8 cellular contexts compared by ENCODE assay signal in the genomic region with DNA sequence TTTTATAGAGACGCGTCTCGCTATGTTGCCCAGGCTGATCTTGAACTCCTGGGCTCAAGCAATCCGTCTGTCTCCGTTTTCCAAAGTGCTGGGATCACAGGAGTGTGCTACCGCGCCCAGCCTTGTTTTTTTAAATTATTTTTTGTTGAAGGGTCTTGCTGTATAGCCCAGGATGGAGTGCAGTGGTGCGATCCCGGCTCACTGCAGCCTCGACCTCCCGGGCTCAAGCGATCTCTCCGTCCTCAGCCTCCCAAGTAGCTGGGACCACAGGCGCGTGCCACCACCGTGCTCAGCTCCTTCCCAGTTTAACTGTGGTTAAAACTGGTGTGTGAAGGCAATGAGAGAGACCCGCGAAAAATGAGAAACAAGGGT. TPM values are rescaled to one million over a fixed set of nuclear protein-coding genes. Genes with fewer than 3 reads are reported as not detected.
DNase-seq lines count a peak whose midpoint lies in the region; ATAC-seq and TF ChIP-seq lines count a peak whose summit lies in the region.

No MANE protein-coding gene starts in this region.

- peaks cover 0 to 11% (median 6%) of the 10 kb centered on the region in 4 donors for H3K4me1 ChIP-seq in right lobe of liver
- H3K4me1 ChIP-seq in transverse colon, result peaks cover 8 to 20% (median 15%) of the 10 kb centered on the region in 4 donors

- H3K36me3 ChIP-seq in right lobe of liver (no peaks in the 10 kb centered on the region), transverse colon (no peaks in the 10 kb centered on the region)

- peak overlapping the region; percentile 27 for H3K4me3 ChIP-seq in astrocyte of the spinal cord (ENCODE audit: low read depth, low read length)
- peak overlapping the region; percentile 45 to 61 (median 54) for H3K4me3 ChIP-seq in right lobe of liver
- peak overlapping the region; percentile 9 to 64 (median 49) for H3K4me3 ChIP-seq in transverse colon

- TF ChIP-seq CTCF in astrocyte of the spinal cord (IDR thresholded peaks at IDR 0.05; ENCODE audit: low read depth, low read length) (no peak), right lobe of liver (IDR thresholded peaks at IDR 0.05) (no peak), transverse colon (IDR thresholded peaks at IDR 0.05) (no peak)

- peak overlapping the region; percentile 61 for H3K4me3 Mint-ChIP-seq in activated T-cell treated with anti-CD3 and anti-CD28 coated beads, Interleukin-2, amount 50 U/mL, for 4 hours

- WGBS in right lobe of liver (ENCODE audit: insufficient coverage, low coverage, low lambda C conversion rate, missing lambda C conversion rate), result 0% methylated on average over 5 of the region's 18 CpGs
- 67 to 85% methylated on average over 7 to 18 of the region's 18 CpGs for WGBS in transverse colon (ENCODE audit: low coverage in 1 of 2), 2 donors

- H3K27ac ChIP-seq in right lobe of liver (peak overlapping the region; percentile 93 to 100 (median 95)), transverse colon (peak overlapping the region; percentile 96 to 100 (median 98))

- H3K27me3 ChIP-seq in right lobe of liver, result no peaks in the 10 kb centered on the region
- no peaks in the 10 kb centered on the region for H3K27me3 ChIP-seq in transverse colon

- peaks cover 33% of the 10 kb centered on the region for H3K4me1 Mint-ChIP-seq in activated T-cell treated with anti-CD3 and anti-CD28 coated beads, Interleukin-2, amount 50 U/mL, for 4 hours (ENCODE audit: low read depth)

- intact Hi-C loops in right lobe of liver (cut with DNase I), result no loop called here
- intact Hi-C loops in transverse colon (cut with DNase I; ENCODE audit: low total_unique reads), result no loop called here

- H3K27me3 Mint-ChIP-seq in activated T-cell treated with anti-CD3 and anti-CD28 coated beads, Interleukin-2, amount 50 U/mL, for 4 hours (ENCODE audit: low read depth), result no peaks in the 10 kb centered on the region

- no peaks in the 10 kb centered on the region for H3K36me3 Mint-ChIP-seq in activated T-cell treated with anti-CD3 and anti-CD28 coated beads, Interleukin-2, amount 50 U/mL, for 4 hours (ENCODE audit: insufficient read depth)

- in situ Hi-C loops in astrocyte of the spinal cord (cut with HindIII; ENCODE audit: low sequenced_read_pairs) (no loop called here), transverse colon (cut with MboI; ENCODE audit: low pct_ligation_motif_present in 1 of 4, low pct_unique_long_range_greater_than_20kb in 1 of 4, low sequenced_read_pairs in 3 of 4) (no loop called here)

- no peak for DNase-seq in activated T-cell treated with anti-CD3 and anti-CD28 coated beads, Interleukin-2, amount 50 U/mL, for 4 hours
- no peak for DNase-seq in activated T-cell treated with anti-CD3 and anti-CD28 coated beads, Interleukin-2, amount 50 U/mL, for 48 hours
- DNase-seq in astrocyte of the spinal cord (ENCODE audit: low read depth, low spot score), result no peak
- DNase-seq in right lobe of liver, result no peak
- no peak for DNase-seq in transverse colon
- DNase-seq in cortex of kidney (lab: John Stamatoyannopoulos, UW), result no peak

- TF ChIP-seq EP300 in transverse colon (IDR thresholded peaks at IDR 0.05; ENCODE audit: low read depth), result no peak

- H3K9me3 ChIP-seq in right lobe of liver, result no peaks in the 10 kb centered on the region
- H3K9me3 ChIP-seq in transverse colon, result no peaks in the 10 kb centered on the region

- no peaks in the 10 kb centered on the region for H3K9me3 Mint-ChIP-seq in activated T-cell treated with anti-CD3 and anti-CD28 coated beads, Interleukin-2, amount 50 U/mL, for 4 hours

- no peak for TF ChIP-seq POLR2A in right lobe of liver (IDR thresholded peaks at IDR 0.05)
- no peak for TF ChIP-seq POLR2A in transverse colon (IDR thresholded peaks at IDR 0.05)

- ATAC-seq in activated T-cell treated with anti-CD3 and anti-CD28 coated beads, Interleukin-2, amount 50 U/mL, for 4 hours, result no peak
- ATAC-seq in right lobe of liver (peak in 1 of 4 donors; percentile 3), GM19023 (IDR thresholded peaks at IDR 0.05; ENCODE audit: unreplicated experiment) (no peak), HG03354 (IDR thresholded peaks at IDR 0.05; ENCODE audit: poor library complexity, severe bottlenecking, unreplicated experiment) (no peak)

RNA-seq across cellular contexts. Expression of a gene that starts 11.0 kb away (rescaled TPM):
- total RNA-seq in activated T-cell treated with anti-CD3 and anti-CD28 coated beads, Interleukin-2, amount 50 U/mL, for 4 hours, result 100 to 1,000 TPM; 531 to 572 (median 556) TPM
- 100 to 1,000 TPM; 106 to 160 (median 121) TPM for total RNA-seq in right lobe of liver
- total RNA-seq in transverse colon, result 100 to 1,000 TPM; 127 to 171 (median 155) TPM

RNA-seq across cellular contexts. Expression of a gene that starts 16.9 kb away (rescaled TPM):
- total RNA-seq in activated T-cell treated with anti-CD3 and anti-CD28 coated beads, Interleukin-2, amount 50 U/mL, for 4 hours, result 1 to 10 TPM; 1.3 to 3.8 (median 1.6) TPM
- 1 to 10 TPM; 1.4 to 3.0 (median 1.8) TPM for total RNA-seq in right lobe of liver
- 10 to 100 TPM in 1 of 4 donors, 1 to 10 TPM in 3; 6.3 to 15.0 (median 7.9) TPM for total RNA-seq in transverse colon

RNA-seq across cellular contexts. Expression of a gene that starts 48.5 kb away (rescaled TPM):
- total RNA-seq in activated T-cell treated with anti-CD3 and anti-CD28 coated beads, Interleukin-2, amount 50 U/mL, for 4 hours, result not detected
- total RNA-seq in right lobe of liver (not detected), transverse colon (not detected)
